Comparison of ENCODE assay signal across 18 cellular contexts in the genomic region with DNA sequence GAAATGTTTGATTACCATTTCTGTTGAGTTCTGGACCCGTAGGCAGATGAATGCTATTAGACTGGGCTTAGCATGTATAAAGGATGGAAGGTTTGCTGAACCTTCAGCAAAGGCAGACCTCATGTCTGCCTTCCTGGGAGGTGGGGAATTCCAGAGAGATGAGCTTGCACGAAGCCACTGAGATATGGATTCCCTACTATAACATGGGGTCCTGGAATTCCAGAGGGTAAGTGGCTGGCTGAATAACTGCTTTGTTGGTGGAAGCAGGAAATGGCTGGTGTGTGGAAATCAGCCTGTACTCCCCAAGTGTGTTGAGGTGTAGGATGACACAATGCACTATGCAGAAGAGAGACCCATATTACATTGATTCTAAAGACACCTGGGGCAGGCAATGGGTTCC.
"Had no signal": no experiment of that assay in that cellular context is flagged by ENCODE, and none has a peak within 500 bp of the region (broad histone marks: within the 10 kb centered on the region; RNA-seq: fewer than 3 reads in every experiment).

No MANE protein-coding gene starts in this region.

- H3K4me1 ChIP-seq: adrenal gland, body of pancreas, heart right ventricle, left lung, psoas muscle, right atrium auricular region, upper lobe of left lung had no signal

- DNase-seq: activated CD8-positive, alpha-beta memory T cell treated with anti-CD3 and anti-CD28 coated beads for 24 hours; activated CD8-positive, alpha-beta memory T cell treated with anti-CD3 and anti-CD28 coated beads, Interleukin-2, amount 50 U/mL, for 4 hours; activated T-cell treated with anti-CD3 and anti-CD28 coated beads, Interleukin-2, amount 50 U/mL, for 24 hours; adrenal gland; body of pancreas; heart right ventricle; kidney; left lung; mammary epithelial cell; midbrain; natural killer cell; ovary; psoas muscle; stimulated activated CD4-positive, alpha-beta T cell treated with anti-CD3 and anti-CD28 coated beads, Interleukin-4, amount 100 ng/mL, for 4 hours; stimulated activated naive CD8-positive, alpha-beta T cell treated with anti-CD3 and anti-CD28 coated beads, Interleukin-15, Interleukin-2, amounts not matched to agents 100 U/mL and 50 U/mL, for 24 hours; T-helper 1 cell; upper lobe of left lung had no signal

- H3K9me3 ChIP-seq: adrenal gland, body of pancreas, heart right ventricle, left lung, ovary, psoas muscle, right atrium auricular region, upper lobe of left lung had no signal

- H3K27ac ChIP-seq: adrenal gland, body of pancreas, heart right ventricle, left lung, ovary, psoas muscle, right atrium auricular region, upper lobe of left lung had no signal

- H3K27me3 ChIP-seq: adrenal gland, body of pancreas, ovary, right atrium auricular region, upper lobe of left lung had no signal

- H3K4me3 ChIP-seq: adrenal gland, body of pancreas, heart right ventricle, left lung, ovary, psoas muscle, right atrium auricular region, upper lobe of left lung had no signal

- H3K36me3 ChIP-seq: adrenal gland, heart right ventricle, left lung, ovary, right atrium auricular region, upper lobe of left lung had no signal
